In genomic region chr22:40243891-40244290, GRCh38 we compare ENCODE assay signal across 14 cellular contexts.
DNase-seq lines count a peak whose midpoint lies in the region; ATAC-seq lines count a peak whose summit lies in the region.
"Had no signal": no experiment of that assay in that cellular context is flagged by ENCODE, and none has a peak within 500 bp of the region (broad histone marks: within the 10 kb centered on the region; RNA-seq: fewer than 3 reads in every experiment).

No MANE protein-coding gene starts in this region.

- H3K4me3 Mint-ChIP-seq in activated naive CD4-positive, alpha-beta T cell treated with anti-CD3 and anti-CD28 coated beads for 36 hours: no peak overlapping the region
- H3K4me3 Mint-ChIP-seq in activated T-helper 1 cell treated with anti-CD3 and anti-CD28 coated beads, Interleukin-12 subunit alpha, Interleukin-12 subunit beta, Interleukin-2, Interleukin-4 antibody, amounts not matched to agents 30 ng/mL and 10 ng/mL and 1 ng/mL, durations not matched to agents 14 hours and 24 hours and 36 hours: peak overlapping the region; percentile 28
- no peak overlapping the region for H3K4me3 Mint-ChIP-seq in stimulated activated naive B cell treated with anti-CD40 and anti-IgM and Interleukin-4, amounts not matched to agents 10 μg/mL and 1 μg/mL and 100 μg/mL, for 72 hours

- no peaks in the 10 kb centered on the region for H3K27me3 Mint-ChIP-seq in activated naive CD4-positive, alpha-beta T cell treated with anti-CD3 and anti-CD28 coated beads for 36 hours (ENCODE audit: low read depth)
- no peaks in the 10 kb centered on the region for H3K27me3 Mint-ChIP-seq in activated T-helper 1 cell treated with anti-CD3 and anti-CD28 coated beads, Interleukin-12 subunit alpha, Interleukin-12 subunit beta, Interleukin-2, Interleukin-4 antibody, amounts not matched to agents 30 ng/mL and 10 ng/mL and 1 ng/mL, durations not matched to agents 14 hours and 24 hours and 36 hours (ENCODE audit: insufficient read depth)
- H3K27me3 Mint-ChIP-seq in stimulated activated naive B cell treated with anti-CD40 and anti-IgM and Interleukin-4, amounts not matched to agents 10 μg/mL and 1 μg/mL and 100 μg/mL, for 72 hours: no peaks in the 10 kb centered on the region

- CTCF ChIA-PET in activated naive CD4-positive, alpha-beta T cell treated with anti-CD3 and anti-CD28 coated beads for 36 hours (lab: Charles Lee): interaction anchor here (0.7 kb wide), 1 partner anchor 9 kb away, joined by 3 read pairs; no protein-coding TSS in a partner anchor

- no peaks in the 10 kb centered on the region for H3K9me3 Mint-ChIP-seq in activated naive CD4-positive, alpha-beta T cell treated with anti-CD3 and anti-CD28 coated beads for 36 hours
- H3K9me3 Mint-ChIP-seq in activated T-helper 1 cell treated with anti-CD3 and anti-CD28 coated beads, Interleukin-12 subunit alpha, Interleukin-12 subunit beta, Interleukin-2, Interleukin-4 antibody, amounts not matched to agents 30 ng/mL and 10 ng/mL and 1 ng/mL, durations not matched to agents 14 hours and 24 hours and 36 hours: no peaks in the 10 kb centered on the region
- no peaks in the 10 kb centered on the region for H3K9me3 Mint-ChIP-seq in stimulated activated naive B cell treated with anti-CD40 and anti-IgM and Interleukin-4, amounts not matched to agents 10 μg/mL and 1 μg/mL and 100 μg/mL, for 72 hours

- intact Hi-C loops in activated naive CD4-positive, alpha-beta T cell treated with anti-CD3 and anti-CD28 coated beads for 36 hours (cut with micrococcal nuclease): loop anchor here (5.0 kb wide), 1 partner anchor 33 kb away; no protein-coding TSS in a partner anchor
- intact Hi-C loops in activated T-helper 1 cell treated with anti-CD3 and anti-CD28 coated beads, Interleukin-12 subunit alpha, Interleukin-12 subunit beta, Interleukin-2, Interleukin-4 antibody, amounts not matched to agents 30 ng/mL and 10 ng/mL and 1 ng/mL, durations not matched to agents 14 hours and 24 hours and 36 hours (cut with micrococcal nuclease): no loop called here

- DNase-seq in activated naive CD4-positive, alpha-beta T cell treated with anti-CD3 and anti-CD28 coated beads for 36 hours: peak; percentile 23
- DNase-seq in activated naive CD4-positive, alpha-beta T cell treated with Interleukin-2 at 50 U/mL for 16 hours: no peak
- DNase-seq in MV-4-11 (lab: John Stamatoyannopoulos, UW): peak; percentile 89
- DNase-seq in activated T-helper 1 cell treated with anti-CD3 and anti-CD28 coated beads, Interleukin-12 subunit alpha, Interleukin-12 subunit beta, Interleukin-2, Interleukin-4 antibody, amounts not matched to agents 30 ng/mL and 10 ng/mL and 1 ng/mL, durations not matched to agents 14 hours and 24 hours and 36 hours (ENCODE audit: low spot score): no peak
- DNase-seq in pons (ENCODE audit: low spot score): peak; percentile 42
- DNase-seq in stimulated activated naive B cell treated with anti-CD40 and anti-IgM and Interleukin-4, amounts not matched to agents 10 μg/mL and 1 μg/mL and 100 μg/mL, for 72 hours: no peak
- DNase-seq in NCI-H2081 treated with DMSO at 0.1 percent for 48 hours (lab: John Stamatoyannopoulos, UW): no peak
- DNase-seq: activated CD4-positive, CD25-positive, alpha-beta regulatory T cell; activated gamma-delta T cell; GOT3; heart right ventricle; left cardiac atrium; stimulated activated CD4-positive, alpha-beta T cell treated with anti-CD3 and anti-CD28 coated beads, Interleukin-4, amount 100 ng/mL, for 24 hours had no signal

- peak overlapping the region; percentile 26 for H3K27ac Mint-ChIP-seq in activated naive CD4-positive, alpha-beta T cell treated with anti-CD3 and anti-CD28 coated beads for 36 hours
- peak overlapping the region; percentile 62 for H3K27ac Mint-ChIP-seq in activated T-helper 1 cell treated with anti-CD3 and anti-CD28 coated beads, Interleukin-12 subunit alpha, Interleukin-12 subunit beta, Interleukin-2, Interleukin-4 antibody, amounts not matched to agents 30 ng/mL and 10 ng/mL and 1 ng/mL, durations not matched to agents 14 hours and 24 hours and 36 hours
- no peak overlapping the region for H3K27ac Mint-ChIP-seq in stimulated activated naive B cell treated with anti-CD40 and anti-IgM and Interleukin-4, amounts not matched to agents 10 μg/mL and 1 μg/mL and 100 μg/mL, for 72 hours

- H3K36me3 Mint-ChIP-seq in activated naive CD4-positive, alpha-beta T cell treated with anti-CD3 and anti-CD28 coated beads for 36 hours (ENCODE audit: low read depth): peaks cover 1% of the 10 kb centered on the region
- peaks cover 10% of the 10 kb centered on the region for H3K36me3 Mint-ChIP-seq in activated T-helper 1 cell treated with anti-CD3 and anti-CD28 coated beads, Interleukin-12 subunit alpha, Interleukin-12 subunit beta, Interleukin-2, Interleukin-4 antibody, amounts not matched to agents 30 ng/mL and 10 ng/mL and 1 ng/mL, durations not matched to agents 14 hours and 24 hours and 36 hours (ENCODE audit: low read depth)
- H3K36me3 Mint-ChIP-seq in stimulated activated naive B cell treated with anti-CD40 and anti-IgM and Interleukin-4, amounts not matched to agents 10 μg/mL and 1 μg/mL and 100 μg/mL, for 72 hours: peaks cover 8 to 22% of the 10 kb centered on the region in 2 donors

- peaks cover 74% of the 10 kb centered on the region for H3K4me1 Mint-ChIP-seq in activated naive CD4-positive, alpha-beta T cell treated with anti-CD3 and anti-CD28 coated beads for 36 hours (ENCODE audit: low read depth)
- peaks cover 54% of the 10 kb centered on the region for H3K4me1 Mint-ChIP-seq in activated T-helper 1 cell treated with anti-CD3 and anti-CD28 coated beads, Interleukin-12 subunit alpha, Interleukin-12 subunit beta, Interleukin-2, Interleukin-4 antibody, amounts not matched to agents 30 ng/mL and 10 ng/mL and 1 ng/mL, durations not matched to agents 14 hours and 24 hours and 36 hours (ENCODE audit: low read depth)
- peaks cover 28 to 52% of the 10 kb centered on the region in 2 donors for H3K4me1 Mint-ChIP-seq in stimulated activated naive B cell treated with anti-CD40 and anti-IgM and Interleukin-4, amounts not matched to agents 10 μg/mL and 1 μg/mL and 100 μg/mL, for 72 hours

- no peak for ATAC-seq in HG03342 (IDR thresholded peaks at IDR 0.05; ENCODE audit: unreplicated experiment)
- ATAC-seq in stimulated activated naive B cell treated with anti-CD40 and anti-IgM and Interleukin-4, amounts not matched to agents 10 μg/mL and 1 μg/mL and 100 μg/mL, for 72 hours (replicated peaks): no peak
- ATAC-seq: left cardiac atrium had no signal

Comparison
In these comparisons a context has a peak if more than half of its experiments do, and no peak if none do; other contexts are left out.
1. DNase-seq: peak in activated naive CD4-positive, alpha-beta T cell treated with anti-CD3 and anti-CD28 coated beads for 36 hours (single experiment), MV-4-11 (single experiment) and pons (single experiment); none in activated naive CD4-positive, alpha-beta T cell treated with Interleukin-2 at 50 U/mL for 16 hours (single experiment), activated T-helper 1 cell treated with anti-CD3 and anti-CD28 coated beads, Interleukin-12 subunit alpha, Interleukin-12 subunit beta, Interleukin-2, Interleukin-4 antibody, amounts not matched to agents 30 ng/mL and 10 ng/mL and 1 ng/mL, durations not matched to agents 14 hours and 24 hours and 36 hours (single experiment), stimulated activated naive B cell treated with anti-CD40 and anti-IgM and Interleukin-4, amounts not matched to agents 10 μg/mL and 1 μg/mL and 100 μg/mL, for 72 hours (single experiment) and NCI-H2081 treated with DMSO at 0.1 percent for 48 hours (single experiment).